36 cellular contexts compared by ENCODE assay signal in genomic region chr20:36686504-36686903, GRCh38. TPM values are rescaled to one million over a fixed set of nuclear protein-coding genes. Genes with fewer than 3 reads are reported as not detected.
"Had no signal": no experiment of that assay in that cellular context is flagged by ENCODE, and none has a peak within 500 bp of the region (broad histone marks: within the 10 kb centered on the region; RNA-seq: fewer than 3 reads in every experiment).

No MANE protein-coding gene starts in this region.

- DNase-seq: activated B cell treated with CpG ODN at 0.5 μM for 24 hours; activated CD4-positive, alpha-beta memory T cell treated with anti-CD3 and anti-CD28 coated beads, Interleukin-2, amount 10 ng/mL, durations not matched to agents 7 days and 5 days; activated CD4-positive, alpha-beta T cell treated with anti-CD3 and anti-CD28 coated beads for 1 hour; activated CD4-positive, alpha-beta T cell treated with anti-CD3 and anti-CD28 coated beads for 48 hours; activated CD8-positive, alpha-beta memory T cell treated with anti-CD3 and anti-CD28 coated beads for 24 hours; activated CD8-positive, alpha-beta memory T cell treated with anti-CD3 and anti-CD28 coated beads, Interleukin-2, amount 10 ng/mL, durations not matched to agents 7 days and 5 days; activated CD8-positive, alpha-beta memory T cell treated with anti-CD3 and anti-CD28 coated beads, Interleukin-2, amount 50 U/mL, for 48 hours; activated gamma-delta T cell; activated naive CD4-positive, alpha-beta T cell treated with anti-CD3 and anti-CD28 coated beads for 36 hours; activated naive CD8-positive, alpha-beta T cell treated with anti-CD3 and anti-CD28 coated beads for 36 hours; amniotic stem cell; aorta; brain microvascular endothelial cell; Karpas-422; KBM-7; NCI-H1105; NCI-H1417 treated with DMSO at 0.1 percent for 48 hours; NCI-H187 treated with DMSO at 0.1 percent for 48 hours; NCI-H2081; NCI-H2171 treated with DMSO at 0.1 percent for 48 hours; NCI-H2227 treated with DMSO at 0.1 percent for 48 hours; NCI-H446; NCI-H510A treated with DMSO at 0.1 percent for 48 hours; NCI-H526 treated with DMSO at 0.1 percent for 48 hours; NCI-H774; SW 1271; T-helper 1 cell; T-helper 2 cell; T-helper 9 cell had no signal

- H3K27me3 ChIP-seq: brain microvascular endothelial cell had no signal

- H3K4me1 Mint-ChIP-seq: activated B cell treated with CpG ODN at 0.5 μM for 24 hours; activated CD4-positive, alpha-beta memory T cell treated with anti-CD3 and anti-CD28 coated beads, Interleukin-2, amount 10 ng/mL, durations not matched to agents 7 days and 5 days; activated CD8-positive, alpha-beta memory T cell treated with anti-CD3 and anti-CD28 coated beads, Interleukin-2, amount 10 ng/mL, durations not matched to agents 7 days and 5 days; central memory CD8-positive, alpha-beta T cell had no signal

- H3K36me3 Mint-ChIP-seq: activated naive CD8-positive, alpha-beta T cell treated with anti-CD3 and anti-CD28 coated beads for 36 hours had no signal

- ATAC-seq: activated CD8-positive, alpha-beta memory T cell treated with anti-CD3 and anti-CD28 coated beads, Interleukin-2, amount 10 ng/mL, durations not matched to agents 7 days and 5 days; Panc1 had no signal

- H3K4me3 Mint-ChIP-seq: activated B cell treated with CpG ODN at 0.5 μM for 24 hours; activated CD4-positive, alpha-beta memory T cell treated with anti-CD3 and anti-CD28 coated beads, Interleukin-2, amount 10 ng/mL, durations not matched to agents 7 days and 5 days; activated CD8-positive, alpha-beta memory T cell treated with anti-CD3 and anti-CD28 coated beads, Interleukin-2, amount 10 ng/mL, durations not matched to agents 7 days and 5 days; activated naive CD4-positive, alpha-beta T cell treated with anti-CD3 and anti-CD28 coated beads for 36 hours; activated naive CD8-positive, alpha-beta T cell treated with anti-CD3 and anti-CD28 coated beads for 36 hours; central memory CD8-positive, alpha-beta T cell had no signal

- H3K36me3 ChIP-seq: brain microvascular endothelial cell had no signal

- H3K27me3 Mint-ChIP-seq: activated B cell treated with CpG ODN at 0.5 μM for 24 hours; activated CD4-positive, alpha-beta memory T cell treated with anti-CD3 and anti-CD28 coated beads, Interleukin-2, amount 10 ng/mL, durations not matched to agents 7 days and 5 days; activated CD8-positive, alpha-beta memory T cell treated with anti-CD3 and anti-CD28 coated beads, Interleukin-2, amount 10 ng/mL, durations not matched to agents 7 days and 5 days; activated naive CD8-positive, alpha-beta T cell treated with anti-CD3 and anti-CD28 coated beads for 36 hours; central memory CD8-positive, alpha-beta T cell had no signal

- H3K27ac ChIP-seq: brain microvascular endothelial cell, VCaP had no signal

- H3K9me3 Mint-ChIP-seq: activated B cell treated with CpG ODN at 0.5 μM for 24 hours; activated CD4-positive, alpha-beta memory T cell treated with anti-CD3 and anti-CD28 coated beads, Interleukin-2, amount 10 ng/mL, durations not matched to agents 7 days and 5 days; activated naive CD4-positive, alpha-beta T cell treated with anti-CD3 and anti-CD28 coated beads for 36 hours; activated naive CD8-positive, alpha-beta T cell treated with anti-CD3 and anti-CD28 coated beads for 36 hours; activated T-helper 2 cell treated with anti-CD3 and anti-CD28 coated beads, Interferon-gamma antibody, Interleukin-2, Interleukin-4, amounts not matched to agents 10 μg/mL and 5 μg/mL and 100 μg/mL, durations not matched to agents 14 hours and 24 hours and 36 hours; central memory CD8-positive, alpha-beta T cell had no signal

- H3K27ac Mint-ChIP-seq: activated B cell treated with CpG ODN at 0.5 μM for 24 hours; activated CD4-positive, alpha-beta memory T cell treated with anti-CD3 and anti-CD28 coated beads, Interleukin-2, amount 10 ng/mL, durations not matched to agents 7 days and 5 days; activated CD8-positive, alpha-beta memory T cell treated with anti-CD3 and anti-CD28 coated beads, Interleukin-2, amount 10 ng/mL, durations not matched to agents 7 days and 5 days; activated naive CD4-positive, alpha-beta T cell treated with anti-CD3 and anti-CD28 coated beads for 36 hours; activated naive CD8-positive, alpha-beta T cell treated with anti-CD3 and anti-CD28 coated beads for 36 hours; activated T-helper 2 cell treated with anti-CD3 and anti-CD28 coated beads, Interferon-gamma antibody, Interleukin-2, Interleukin-4, amounts not matched to agents 10 μg/mL and 5 μg/mL and 100 μg/mL, durations not matched to agents 14 hours and 24 hours and 36 hours had no signal

RNA-seq across cellular contexts. Expression of gene SLA2, which starts 40.5 kb away (rescaled TPM):
- total RNA-seq: chondrocyte, MCF 10A, RPMI7951 had no signal
